Comparison of ENCODE assay signal across 31 cellular contexts in genomic region chr19:50645107-50645506, GRCh38. TPM values are rescaled to one million over a fixed set of nuclear protein-coding genes. Genes with fewer than 3 reads are reported as not detected.
"Had no signal": no experiment of that assay in that cellular context is flagged by ENCODE, and none has a peak within 500 bp of the region (broad histone marks: within the 10 kb centered on the region; RNA-seq: fewer than 3 reads in every experiment).

No MANE protein-coding gene starts in this region.

- ATAC-seq: effector memory CD8-positive, alpha-beta T cell; esophagus mucosa; gastrocnemius medialis; heart right ventricle; left cardiac atrium; left lung; left ventricle myocardium superior; lower lobe of right lung; mucosa of descending colon had no signal

- H3K4me1 Mint-ChIP-seq: endodermal cell, mesothelial cell of epicardium had no signal

- H3K27ac Mint-ChIP-seq: effector memory CD8-positive, alpha-beta T cell; endodermal cell; mesothelial cell of epicardium; naive B cell had no signal

- H3K36me3 Mint-ChIP-seq: mesothelial cell of epicardium had no signal

- H3K36me3 ChIP-seq: esophagus squamous epithelium, gastrocnemius medialis, heart right ventricle, left lung, lower lobe of right lung had no signal

- H3K4me3 Mint-ChIP-seq: effector memory CD8-positive, alpha-beta T cell; endodermal cell; mesothelial cell of epicardium; naive B cell had no signal

- H3K9me3 ChIP-seq: esophagus squamous epithelium, gastrocnemius medialis, heart right ventricle, left lung, lower lobe of right lung, mucosa of descending colon had no signal

- H3K9me3 Mint-ChIP-seq: endodermal cell, mesothelial cell of epicardium had no signal

- H3K4me3 ChIP-seq: coronary artery, esophagus squamous epithelium, gastrocnemius medialis, heart right ventricle, left lung, lower lobe of right lung, mucosa of descending colon had no signal

- FAIRE-seq: colon, endometrium, islet of Langerhans, keratinocyte had no signal

- H3K27ac ChIP-seq: coronary artery, epithelial cell of prostate, esophagus squamous epithelium, gastrocnemius medialis, heart right ventricle, left lung, lower lobe of right lung had no signal

- DNase-seq: dermis blood vessel endothelial cell; effector CD8-positive, alpha-beta T cell; effector memory CD8-positive, alpha-beta T cell; endodermal cell; erythroblast; esophagus squamous epithelium; foreskin fibroblast; foreskin melanocyte; gastrocnemius medialis; glutamatergic neuron; head of caudate nucleus; heart right ventricle; hippocampal formation; left cardiac atrium; left lung; left ventricle myocardium superior; lower lobe of right lung; mesenchymal stem cell; mucosa of descending colon; naive B cell had no signal

- H3K4me1 ChIP-seq: gastrocnemius medialis, heart right ventricle, left lung, lower lobe of right lung had no signal

RNA-seq across cellular contexts. Expression of gene C19orf81, which starts 4.1 kb away (rescaled TPM):
- total RNA-seq: dermis blood vessel endothelial cell, esophagus mucosa, esophagus squamous epithelium, gastrocnemius medialis, lung microvascular endothelial cell, mesenteric fat pad, myocyte had no signal
- polyA plus RNA-seq: keratinocyte had no signal

RNA-seq across cellular contexts. Expression of gene SYT3, which starts 5.4 kb away (rescaled TPM):
- total RNA-seq: esophagus mucosa, myocyte had no signal
- polyA plus RNA-seq: keratinocyte had no signal
